Comparison of ENCODE assay signal across 26 cellular contexts in genomic region chr14:54792288-54792687, GRCh38.
"Had no signal": no experiment of that assay in that cellular context is flagged by ENCODE, and none has a peak within 500 bp of the region (broad histone marks: within the 10 kb centered on the region; RNA-seq: fewer than 3 reads in every experiment).

No MANE protein-coding gene starts in this region.

- H3K36me3 ChIP-seq: uterus had no signal

- FAIRE-seq: colon, endothelial cell of umbilical vein, islet of Langerhans had no signal

- DNase-seq: effector CD8-positive, alpha-beta T cell; foreskin keratinocyte; glutamatergic neuron; heart right ventricle; hippocampal formation; kidney glomerular epithelial cell; left colon; left ventricle myocardium superior; lower lobe of right lung; natural killer cell; psoas muscle; right cardiac atrium; sigmoid colon; stimulated activated CD4-positive, alpha-beta T cell treated with anti-CD3 and anti-CD28 coated beads, Interleukin-2, amount 100 ng/mL, for 24 hours; stimulated activated CD4-positive, alpha-beta T cell treated with anti-CD3 and anti-CD28 coated beads, Interleukin-4, amount 100 ng/mL, for 24 hours; stimulated activated naive CD8-positive, alpha-beta T cell treated with anti-CD3 and anti-CD28 coated beads, Interleukin-15, Interleukin-2, amounts not matched to agents 100 U/mL and 50 U/mL, for 24 hours; upper lobe of right lung; uterus had no signal

- H3K27ac ChIP-seq: esophagus muscularis mucosa, foreskin keratinocyte, heart right ventricle, lower lobe of right lung, psoas muscle, sigmoid colon, thoracic aorta, tibial nerve, upper lobe of right lung, uterus had no signal

- H3K27ac Mint-ChIP-seq: dendritic cell treated with granulocyte-macrophage colony-stimulating factor and Interleukin-4, amounts not matched to agents 40 ng/mL and 50 ng/mL, for 4 days; natural killer cell; stimulated activated memory B cell treated with anti-CD40 and anti-IgM and Interleukin-4, amounts not matched to agents 10 μg/mL and 1 μg/mL and 100 μg/mL, for 72 hours had no signal

- H3K4me1 Mint-ChIP-seq: natural killer cell; stimulated activated memory B cell treated with anti-CD40 and anti-IgM and Interleukin-4, amounts not matched to agents 10 μg/mL and 1 μg/mL and 100 μg/mL, for 72 hours had no signal

- H3K9me3 ChIP-seq: thoracic aorta, upper lobe of right lung had no signal

- H3K4me1 ChIP-seq: lower lobe of right lung, sigmoid colon, tibial nerve, upper lobe of right lung, uterus had no signal

- H3K27me3 Mint-ChIP-seq: dendritic cell treated with granulocyte-macrophage colony-stimulating factor and Interleukin-4, amounts not matched to agents 40 ng/mL and 50 ng/mL, for 4 days; stimulated activated memory B cell treated with anti-CD40 and anti-IgM and Interleukin-4, amounts not matched to agents 10 μg/mL and 1 μg/mL and 100 μg/mL, for 72 hours had no signal

- H3K4me3 Mint-ChIP-seq: dendritic cell treated with granulocyte-macrophage colony-stimulating factor and Interleukin-4, amounts not matched to agents 40 ng/mL and 50 ng/mL, for 4 days; natural killer cell; stimulated activated memory B cell treated with anti-CD40 and anti-IgM and Interleukin-4, amounts not matched to agents 10 μg/mL and 1 μg/mL and 100 μg/mL, for 72 hours had no signal

- ATAC-seq: foreskin keratinocyte; heart right ventricle; left colon; left ventricle myocardium superior; lower lobe of right lung; natural killer cell; psoas muscle; right cardiac atrium; stimulated activated memory B cell treated with anti-CD40 and anti-IgM and Interleukin-4, amounts not matched to agents 10 μg/mL and 1 μg/mL and 100 μg/mL, for 72 hours; stimulated activated naive CD8-positive, alpha-beta T cell treated with anti-CD3 and anti-CD28 coated beads, Interleukin-15, Interleukin-2, amounts not matched to agents 100 U/mL and 50 U/mL, for 24 hours; upper lobe of right lung had no signal

- H3K4me3 ChIP-seq: esophagus muscularis mucosa, heart right ventricle, lower lobe of right lung, psoas muscle, sigmoid colon, thoracic aorta, tibial nerve, upper lobe of right lung, uterus had no signal

- H3K27me3 ChIP-seq: esophagus muscularis mucosa, foreskin keratinocyte, heart right ventricle, sigmoid colon, tibial nerve, upper lobe of right lung, uterus had no signal

- H3K36me3 Mint-ChIP-seq: natural killer cell had no signal
